In the genomic region with DNA sequence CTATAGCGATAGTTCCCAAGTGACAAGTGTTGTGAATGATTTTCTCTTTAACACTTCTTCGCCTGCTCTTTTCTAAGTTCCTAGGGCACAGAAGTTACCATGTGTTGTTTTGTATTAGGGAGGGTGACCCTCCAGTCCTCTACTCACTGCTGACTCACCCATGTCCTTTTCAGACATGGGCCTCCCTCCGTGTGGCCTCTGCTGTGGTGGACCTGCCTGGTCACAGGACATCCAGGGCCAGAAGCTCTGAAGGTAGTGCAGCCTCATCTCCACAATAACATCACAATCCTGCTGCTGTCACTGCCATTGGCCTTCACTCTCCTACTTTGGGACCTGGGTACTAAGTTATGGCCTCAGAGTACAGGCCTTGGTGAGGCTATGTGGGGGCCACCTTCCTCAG, we compare ENCODE assay signal across 1 cellular context.
A peak's percentile ranks its signal among the peaks of the same experiment; 100 is the strongest.
TF ChIP-seq lines count a peak whose summit lies in the region.

No MANE protein-coding gene starts in this region.

TF ChIP-seq in K562, 482 proteins besides CTCF, POLR2A, EP300 and RAD21 (continued from another document):
- TF ChIP-seq, protein P1, sequence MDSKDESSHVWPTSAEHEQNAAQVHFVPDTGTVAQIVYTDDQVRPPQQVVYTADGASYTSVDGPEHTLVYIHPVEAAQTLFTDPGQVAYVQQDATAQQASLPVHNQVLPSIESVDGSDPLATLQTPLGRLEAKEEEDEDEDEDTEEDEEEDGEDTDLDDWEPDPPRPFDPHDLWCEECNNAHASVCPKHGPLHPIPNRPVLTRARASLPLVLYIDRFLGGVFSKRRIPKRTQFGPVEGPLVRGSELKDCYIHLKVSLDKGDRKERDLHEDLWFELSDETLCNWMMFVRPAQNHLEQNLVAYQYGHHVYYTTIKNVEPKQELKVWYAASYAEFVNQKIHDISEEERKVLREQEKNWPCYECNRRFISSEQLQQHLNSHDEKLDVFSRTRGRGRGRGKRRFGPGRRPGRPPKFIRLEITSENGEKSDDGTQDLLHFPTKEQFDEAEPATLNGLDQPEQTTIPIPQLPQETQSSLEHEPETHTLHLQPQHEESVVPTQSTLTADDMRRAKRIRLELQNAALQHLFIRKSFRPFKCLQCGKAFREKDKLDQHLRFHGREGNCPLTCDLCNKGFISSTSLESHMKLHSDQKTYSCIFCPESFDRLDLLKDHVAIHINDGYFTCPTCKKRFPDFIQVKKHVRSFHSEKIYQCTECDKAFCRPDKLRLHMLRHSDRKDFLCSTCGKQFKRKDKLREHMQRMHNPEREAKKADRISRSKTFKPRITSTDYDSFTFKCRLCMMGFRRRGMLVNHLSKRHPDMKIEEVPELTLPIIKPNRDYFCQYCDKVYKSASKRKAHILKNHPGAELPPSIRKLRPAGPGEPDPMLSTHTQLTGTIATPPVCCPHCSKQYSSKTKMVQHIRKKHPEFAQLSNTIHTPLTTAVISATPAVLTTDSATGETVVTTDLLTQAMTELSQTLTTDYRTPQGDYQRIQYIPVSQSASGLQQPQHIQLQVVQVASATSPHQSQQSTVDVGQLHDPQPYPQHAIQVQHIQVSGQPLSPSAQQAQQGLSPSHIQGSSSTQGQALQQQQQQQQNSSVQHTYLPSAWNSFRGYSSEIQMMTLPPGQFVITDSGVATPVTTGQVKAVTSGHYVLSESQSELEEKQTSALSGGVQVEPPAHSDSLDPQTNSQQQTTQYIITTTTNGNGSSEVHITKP (IDR thresholded peaks at IDR 0.05; ENCODE audit: partially characterized antibody) = peak; percentile 70
- no peak for TF ChIP-seq MCM5 (IDR thresholded peaks at IDR 0.05; ENCODE audit: low read depth)
- TF ChIP-seq FOXA1 (IDR thresholded peaks at IDR 0.05; ENCODE audit: borderline replicate concordance) = no peak
- TF ChIP-seq, protein P2, sequence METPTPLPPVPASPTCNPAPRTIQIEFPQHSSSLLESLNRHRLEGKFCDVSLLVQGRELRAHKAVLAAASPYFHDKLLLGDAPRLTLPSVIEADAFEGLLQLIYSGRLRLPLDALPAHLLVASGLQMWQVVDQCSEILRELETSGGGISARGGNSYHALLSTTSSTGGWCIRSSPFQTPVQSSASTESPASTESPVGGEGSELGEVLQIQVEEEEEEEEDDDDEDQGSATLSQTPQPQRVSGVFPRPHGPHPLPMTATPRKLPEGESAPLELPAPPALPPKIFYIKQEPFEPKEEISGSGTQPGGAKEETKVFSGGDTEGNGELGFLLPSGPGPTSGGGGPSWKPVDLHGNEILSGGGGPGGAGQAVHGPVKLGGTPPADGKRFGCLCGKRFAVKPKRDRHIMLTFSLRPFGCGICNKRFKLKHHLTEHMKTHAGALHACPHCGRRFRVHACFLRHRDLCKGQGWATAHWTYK (CRISPR knock-in tag; IDR thresholded peaks at IDR 0.05) = 0 out of 2 replicates have a peak, but pooled peaks have one; percentile 50
- TF ChIP-seq XRCC5 (IDR thresholded peaks at IDR 0.05; ENCODE audit: low read depth, low read length) = no peak
- no peak for TF ChIP-seq PCBP2 (IDR thresholded peaks at IDR 0.05; ENCODE audit: low read depth, low read length, poor library complexity, severe bottlenecking)
- peak; percentile 52 for TF ChIP-seq NFE2 (IDR thresholded peaks at IDR 0.05; ENCODE audit: low read depth)
- TF ChIP-seq, protein P3, sequence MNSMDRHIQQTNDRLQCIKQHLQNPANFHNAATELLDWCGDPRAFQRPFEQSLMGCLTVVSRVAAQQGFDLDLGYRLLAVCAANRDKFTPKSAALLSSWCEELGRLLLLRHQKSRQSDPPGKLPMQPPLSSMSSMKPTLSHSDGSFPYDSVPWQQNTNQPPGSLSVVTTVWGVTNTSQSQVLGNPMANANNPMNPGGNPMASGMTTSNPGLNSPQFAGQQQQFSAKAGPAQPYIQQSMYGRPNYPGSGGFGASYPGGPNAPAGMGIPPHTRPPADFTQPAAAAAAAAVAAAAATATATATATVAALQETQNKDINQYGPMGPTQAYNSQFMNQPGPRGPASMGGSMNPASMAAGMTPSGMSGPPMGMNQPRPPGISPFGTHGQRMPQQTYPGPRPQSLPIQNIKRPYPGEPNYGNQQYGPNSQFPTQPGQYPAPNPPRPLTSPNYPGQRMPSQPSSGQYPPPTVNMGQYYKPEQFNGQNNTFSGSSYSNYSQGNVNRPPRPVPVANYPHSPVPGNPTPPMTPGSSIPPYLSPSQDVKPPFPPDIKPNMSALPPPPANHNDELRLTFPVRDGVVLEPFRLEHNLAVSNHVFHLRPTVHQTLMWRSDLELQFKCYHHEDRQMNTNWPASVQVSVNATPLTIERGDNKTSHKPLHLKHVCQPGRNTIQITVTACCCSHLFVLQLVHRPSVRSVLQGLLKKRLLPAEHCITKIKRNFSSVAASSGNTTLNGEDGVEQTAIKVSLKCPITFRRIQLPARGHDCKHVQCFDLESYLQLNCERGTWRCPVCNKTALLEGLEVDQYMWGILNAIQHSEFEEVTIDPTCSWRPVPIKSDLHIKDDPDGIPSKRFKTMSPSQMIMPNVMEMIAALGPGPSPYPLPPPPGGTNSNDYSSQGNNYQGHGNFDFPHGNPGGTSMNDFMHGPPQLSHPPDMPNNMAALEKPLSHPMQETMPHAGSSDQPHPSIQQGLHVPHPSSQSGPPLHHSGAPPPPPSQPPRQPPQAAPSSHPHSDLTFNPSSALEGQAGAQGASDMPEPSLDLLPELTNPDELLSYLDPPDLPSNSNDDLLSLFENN (IDR thresholded peaks at IDR 0.05; ENCODE audit: low read depth in 2 of 2, low read length in 2 of 2) = no peak
- TF ChIP-seq, protein P4, sequence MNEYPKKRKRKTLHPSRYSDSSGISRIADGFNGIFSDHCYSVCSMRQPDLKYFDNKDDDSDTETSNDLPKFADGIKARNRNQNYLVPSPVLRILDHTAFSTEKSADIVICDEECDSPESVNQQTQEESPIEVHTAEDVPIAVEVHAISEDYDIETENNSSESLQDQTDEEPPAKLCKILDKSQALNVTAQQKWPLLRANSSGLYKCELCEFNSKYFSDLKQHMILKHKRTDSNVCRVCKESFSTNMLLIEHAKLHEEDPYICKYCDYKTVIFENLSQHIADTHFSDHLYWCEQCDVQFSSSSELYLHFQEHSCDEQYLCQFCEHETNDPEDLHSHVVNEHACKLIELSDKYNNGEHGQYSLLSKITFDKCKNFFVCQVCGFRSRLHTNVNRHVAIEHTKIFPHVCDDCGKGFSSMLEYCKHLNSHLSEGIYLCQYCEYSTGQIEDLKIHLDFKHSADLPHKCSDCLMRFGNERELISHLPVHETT (CRISPR knock-in tag; conservative IDR thresholded peaks at IDR 0.05 in 1 of 2, IDR thresholded peaks at IDR 0.05 in 1 of 2) = no peak
- TF ChIP-seq FOSL1 (tag; conservative IDR thresholded peaks at IDR 0.05) = peak; percentile 73
- TF ChIP-seq NEUROD1 (IDR thresholded peaks at IDR 0.05; ENCODE audit: borderline replicate concordance, low read depth, low read length, partially characterized antibody) = no peak
- 0 out of 2 replicates have a peak, but pooled peaks have one; percentile 7 for TF ChIP-seq ZNF316 (IDR thresholded peaks at IDR 0.05)
- TF ChIP-seq C11orf30 (IDR thresholded peaks at IDR 0.05; ENCODE audit: low read depth) = peak; percentile 47; the same call in 1 of the 2 replicates
- 0 out of 2 replicates have a peak, but pooled peaks have one; percentile 60 for TF ChIP-seq NFXL1 (CRISPR knock-in tag; IDR thresholded peaks at IDR 0.05)
- TF ChIP-seq, protein P5, sequence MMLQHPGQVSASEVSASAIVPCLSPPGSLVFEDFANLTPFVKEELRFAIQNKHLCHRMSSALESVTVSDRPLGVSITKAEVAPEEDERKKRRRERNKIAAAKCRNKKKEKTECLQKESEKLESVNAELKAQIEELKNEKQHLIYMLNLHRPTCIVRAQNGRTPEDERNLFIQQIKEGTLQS (IDR thresholded peaks at IDR 0.05) = 0 out of 2 replicates have a peak, but pooled peaks have one; percentile 18
- TF ChIP-seq, protein P5 (CRISPR knock-in tag; conservative IDR thresholded peaks at IDR 0.05) = no peak
- TF ChIP-seq ATF7 (IDR thresholded peaks at IDR 0.05) = peak; percentile 13; the same call in 1 of the 2 replicates
- TF ChIP-seq NCOR1 (IDR thresholded peaks at IDR 0.05) = no peak
- no peak for TF ChIP-seq ERF (CRISPR knock-in tag; IDR thresholded peaks at IDR 0.05)
- TF ChIP-seq CHD1 (IDR thresholded peaks at IDR 0.05; ENCODE audit: low read length) = no peak
- no peak for TF ChIP-seq ARID1B (IDR thresholded peaks at IDR 0.05)
- TF ChIP-seq JUN (IDR thresholded peaks at IDR 0.05; ENCODE audit: borderline replicate concordance, low read depth, low read length) = peak; percentile 19; the same call in 1 of the 2 replicates
- TF ChIP-seq JUN (CRISPR knock-in tag; IDR thresholded peaks at IDR 0.05; ENCODE audit: borderline replicate concordance) = no peak
- TF ChIP-seq ASH1L (IDR thresholded peaks at IDR 0.05; ENCODE audit: borderline replicate concordance, low read depth, partially characterized antibody) = no peak
- TF ChIP-seq MAFG (tag; conservative IDR thresholded peaks at IDR 0.05) = peak; percentile 37; the same call in 1 of the 2 replicates
TF ChIP-seq in K562: peak in this region for 11.
